ENCODE assay signal across 22 cellular contexts in the genomic region with DNA sequence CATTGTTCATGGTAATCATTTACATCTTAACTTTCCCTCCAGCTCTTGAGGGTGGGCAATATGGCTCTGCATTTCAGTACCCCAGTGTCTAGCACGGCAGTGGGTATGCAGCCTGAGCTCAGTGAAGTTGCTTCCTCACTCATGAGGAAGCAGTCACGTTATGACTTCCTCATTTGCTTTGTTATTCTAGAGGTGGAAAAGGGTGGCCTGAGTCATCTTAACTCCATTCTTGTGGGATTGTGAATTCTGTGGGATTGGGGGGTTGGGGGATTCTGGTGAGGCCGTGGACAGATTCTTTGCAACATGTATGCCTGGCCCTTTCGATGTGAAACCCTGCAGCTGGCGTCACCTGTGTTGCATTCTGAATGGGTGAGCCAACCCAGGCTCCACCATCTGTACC.
"Had no signal": no experiment of that assay in that cellular context is flagged by ENCODE, and none has a peak within 500 bp of the region (broad histone marks: within the 10 kb centered on the region; RNA-seq: fewer than 3 reads in every experiment).

No MANE protein-coding gene starts in this region.

- H3K36me3 Mint-ChIP-seq: activated CD4-positive, alpha-beta memory T cell treated with anti-CD3 and anti-CD28 coated beads for 36 hours; activated naive CD8-positive, alpha-beta T cell treated with anti-CD3 and anti-CD28 coated beads for 36 hours; brain; naive B cell; neural progenitor cell; stimulated activated effector memory CD8-positive, alpha-beta T cell treated with anti-CD3 and anti-CD28 coated beads, Interleukin-12 subunit alpha, Interleukin-12 subunit beta, amount 100 ng/mL, for 72 hours; WTC11 had no signal

- H3K27me3 Mint-ChIP-seq: activated CD4-positive, alpha-beta memory T cell treated with anti-CD3 and anti-CD28 coated beads for 36 hours; activated CD4-positive, alpha-beta T cell treated with anti-CD3 and anti-CD28 coated beads for 36 hours; activated naive CD8-positive, alpha-beta T cell treated with anti-CD3 and anti-CD28 coated beads for 36 hours; naive B cell had no signal

- H3K4me1 ChIP-seq: foreskin keratinocyte, left ventricle myocardium inferior, neural progenitor cell, prostate gland, stomach had no signal

- H3K4me1 Mint-ChIP-seq: activated CD4-positive, alpha-beta T cell treated with anti-CD3 and anti-CD28 coated beads for 36 hours; activated naive CD8-positive, alpha-beta T cell treated with anti-CD3 and anti-CD28 coated beads for 36 hours; naive B cell; stimulated activated effector memory CD8-positive, alpha-beta T cell treated with anti-CD3 and anti-CD28 coated beads, Interleukin-12 subunit alpha, Interleukin-12 subunit beta, amount 100 ng/mL, for 72 hours had no signal

- ATAC-seq: activated CD4-positive, alpha-beta T cell treated with anti-CD3 and anti-CD28 coated beads for 36 hours; foreskin keratinocyte; mucosa of descending colon; right cardiac atrium; stimulated activated effector memory CD8-positive, alpha-beta T cell treated with anti-CD3 and anti-CD28 coated beads, Interleukin-12 subunit alpha, Interleukin-12 subunit beta, amount 100 ng/mL, for 72 hours; WTC11 had no signal

- H3K27ac ChIP-seq: foreskin keratinocyte, left ventricle myocardium inferior, neural progenitor cell, prostate gland, skin epidermis, stomach had no signal

- H3K27me3 ChIP-seq: foreskin keratinocyte, neural progenitor cell had no signal

- DNase-seq: activated CD4-positive, alpha-beta memory T cell treated with anti-CD3 and anti-CD28 coated beads for 36 hours; activated CD4-positive, alpha-beta T cell treated with anti-CD3 and anti-CD28 coated beads for 36 hours; activated naive CD4-positive, alpha-beta T cell; activated naive CD8-positive, alpha-beta T cell treated with anti-CD3 and anti-CD28 coated beads for 36 hours; activated T-cell treated with anti-CD3 and anti-CD28 coated beads for 4 hours; amygdala; caudate nucleus; foreskin keratinocyte; hypothalamus; left ventricle myocardium inferior; mucosa of descending colon; naive B cell; right cardiac atrium; stimulated activated CD4-positive, alpha-beta T cell treated with anti-CD3 and anti-CD28 coated beads, Interleukin-2, amount 100 ng/mL, for 48 hours; stomach; trophoblast cell had no signal

- H3K36me3 ChIP-seq: left ventricle myocardium inferior, neural progenitor cell, prostate gland, stomach had no signal

- H3K4me3 Mint-ChIP-seq: activated CD4-positive, alpha-beta memory T cell treated with anti-CD3 and anti-CD28 coated beads for 36 hours; activated CD4-positive, alpha-beta T cell treated with anti-CD3 and anti-CD28 coated beads for 36 hours; activated naive CD8-positive, alpha-beta T cell treated with anti-CD3 and anti-CD28 coated beads for 36 hours; brain; naive B cell; neural progenitor cell; stimulated activated effector memory CD8-positive, alpha-beta T cell treated with anti-CD3 and anti-CD28 coated beads, Interleukin-12 subunit alpha, Interleukin-12 subunit beta, amount 100 ng/mL, for 72 hours; WTC11 had no signal

- H3K9me3 ChIP-seq: left ventricle myocardium inferior, mucosa of descending colon, prostate gland, stomach had no signal

- H3K9me3 Mint-ChIP-seq: activated naive CD8-positive, alpha-beta T cell treated with anti-CD3 and anti-CD28 coated beads for 36 hours; neural progenitor cell; stimulated activated effector memory CD8-positive, alpha-beta T cell treated with anti-CD3 and anti-CD28 coated beads, Interleukin-12 subunit alpha, Interleukin-12 subunit beta, amount 100 ng/mL, for 72 hours had no signal

- H3K4me3 ChIP-seq: left ventricle myocardium inferior, mucosa of descending colon, neural progenitor cell, prostate gland, skin epidermis, stomach had no signal
